26 cellular contexts compared by ENCODE assay signal in genomic region chr12:27981874-27982273, GRCh38. TPM values are rescaled to one million over a fixed set of nuclear protein-coding genes. Genes with fewer than 3 reads are reported as not detected.
DNase-seq lines count a peak whose midpoint lies in the region; ATAC-seq, FAIRE-seq and TF ChIP-seq lines count a peak whose summit lies in the region.
"Had no signal": no experiment of that assay in that cellular context is flagged by ENCODE, and none has a peak within 500 bp of the region (broad histone marks: within the 10 kb centered on the region; RNA-seq: fewer than 3 reads in every experiment).

No MANE protein-coding gene starts in this region.

- H3K27ac Mint-ChIP-seq in MCF 10A (ENCODE audit: low read depth, unreplicated experiment) (no peak overlapping the region), T-cell (no peak overlapping the region)
- H3K27ac Mint-ChIP-seq: activated naive CD8-positive, alpha-beta T cell treated with anti-CD3 and anti-CD28 coated beads, Interleukin-2, amount 50 U/mL, for 24 hours; nephron had no signal

- no peaks in the 10 kb centered on the region for H3K79me2 ChIP-seq in mammary epithelial cell (ENCODE audit: insufficient read depth, low read length)

- no peak overlapping the region for H2AFZ ChIP-seq in mammary epithelial cell (ENCODE audit: low read depth, low read length)

- peaks cover 12% of the 10 kb centered on the region for H3K4me1 Mint-ChIP-seq in MCF 10A (ENCODE audit: insufficient read depth, unreplicated experiment)
- H3K4me1 Mint-ChIP-seq in T-cell = no peaks in the 10 kb centered on the region
- H3K4me1 Mint-ChIP-seq: activated naive CD8-positive, alpha-beta T cell treated with anti-CD3 and anti-CD28 coated beads, Interleukin-2, amount 50 U/mL, for 24 hours; nephron had no signal

- H3K27ac ChIP-seq in mammary epithelial cell (ENCODE audit: insufficient read depth, low read depth, low read length) = peak overlapping the region; percentile 98
- H3K27ac ChIP-seq: BLaER1 treated with 17β-estradiol and CSF1 and Interleukin-3, amounts not matched to agents 10 nM and 100 nM; psoas muscle; testis had no signal

- in situ Hi-C loops in mammary epithelial cell (cut with MboI; ENCODE audit: low sequenced_read_pairs in 2 of 2) = no loop called here

- FAIRE-seq in frontal cortex (lab: Jason Lieb, UNC) = no peak
- FAIRE-seq: GM12892, kidney had no signal

- no peaks in the 10 kb centered on the region for H3K27me3 ChIP-seq in mammary epithelial cell (ENCODE audit: insufficient read depth, low read length)
- H3K27me3 ChIP-seq: testis had no signal

- no peaks in the 10 kb centered on the region for H4K20me1 ChIP-seq in mammary epithelial cell (ENCODE audit: insufficient read depth, low read length)
- H4K20me1 ChIP-seq: BLaER1 treated with 17β-estradiol and CSF1 and Interleukin-3, amounts not matched to agents 10 nM and 100 nM had no signal

- H3K4me3 ChIP-seq in mammary epithelial cell (replicated peaks in 1 of 3; ENCODE audit: insufficient read depth in 1 of 3, low read depth in 2 of 3, low read length in 3 of 3) = no peak overlapping the region
- H3K4me3 ChIP-seq: BLaER1 treated with 17β-estradiol and CSF1 and Interleukin-3, amounts not matched to agents 10 nM and 100 nM; psoas muscle; testis had no signal

- peak overlapping the region; percentile 48 for H3K4me2 ChIP-seq in mammary epithelial cell (ENCODE audit: insufficient read depth, low read depth, low read length)
- H3K4me2 ChIP-seq: BLaER1 treated with 17β-estradiol and CSF1 and Interleukin-3, amounts not matched to agents 10 nM and 100 nM had no signal

- no peak for ATAC-seq in left lobe of liver
- ATAC-seq in HG03460 (IDR thresholded peaks at IDR 0.05; ENCODE audit: unreplicated experiment) = no peak
- ATAC-seq in T-cell (replicated peaks in 1 of 4) = no peak
- ATAC-seq: activated CD4-positive, CD25-positive, alpha-beta regulatory T cell treated with anti-CD3 and anti-CD28 coated beads, Interleukin-2, amount 50 U/mL, for 24 hours; activated naive CD8-positive, alpha-beta T cell treated with anti-CD3 and anti-CD28 coated beads, Interleukin-2, amount 50 U/mL, for 24 hours; psoas muscle had no signal

- dilution Hi-C loops in mammary epithelial cell (cut with HindIII; ENCODE audit: low sequenced_read_pairs) = no loop called here

- H3K9me3 ChIP-seq in mammary epithelial cell (replicated peaks; ENCODE audit: insufficient read depth, low read length) = peaks cover 2% of the 10 kb centered on the region
- H3K9me3 ChIP-seq: BLaER1 treated with 17β-estradiol and CSF1 and Interleukin-3, amounts not matched to agents 10 nM and 100 nM; psoas muscle; testis had no signal

- H3K36me3 Mint-ChIP-seq in MCF 10A (ENCODE audit: insufficient read depth, unreplicated experiment) = no peaks in the 10 kb centered on the region
- no peaks in the 10 kb centered on the region for H3K36me3 Mint-ChIP-seq in T-cell

- no peaks in the 10 kb centered on the region for H3K36me3 ChIP-seq in mammary epithelial cell (ENCODE audit: insufficient read depth, low read length)
- H3K36me3 ChIP-seq: BLaER1 treated with 17β-estradiol and CSF1 and Interleukin-3, amounts not matched to agents 10 nM and 100 nM had no signal

- DNase-seq in mammary epithelial cell (peak; percentile 98), MCF 10A (ENCODE audit: unreplicated experiment) (no peak), T1000 (lab: John Stamatoyannopoulos, UW) (peak; percentile 20), fibroblast of peridontal ligament (ENCODE audit: extremely low read depth) (peak; percentile 19), left lobe of liver (ENCODE audit: low spot score) (no peak), frontal cortex (ENCODE audit: low spot score in 2 of 2) (no peak), T-cell (no peak)
- DNase-seq: 8988T; activated naive CD8-positive, alpha-beta T cell treated with anti-CD3 and anti-CD28 coated beads, Interleukin-2, amount 50 U/mL, for 24 hours; caudate nucleus; KG1; kidney; mesenchymal stem cell; NCI-H1092 treated with DMSO at 0.1 percent for 48 hours; NCI-H2081; NCI-H510A treated with DMSO at 0.1 percent for 48 hours; psoas muscle; SIG-M5; stimulated activated CD4-positive, alpha-beta T cell treated with anti-CD3 and anti-CD28 coated beads, Interleukin-12 subunit alpha, Interleukin-12 subunit beta, amount 100 ng/mL, for 4 hours; testis had no signal

- peaks cover 28% of the 10 kb centered on the region for H3K4me1 ChIP-seq in mammary epithelial cell (ENCODE audit: insufficient read depth, low read length)
- H3K4me1 ChIP-seq: BLaER1 treated with 17β-estradiol and CSF1 and Interleukin-3, amounts not matched to agents 10 nM and 100 nM; psoas muscle; testis had no signal

- peak overlapping the region; percentile 84 for H3K9ac ChIP-seq in mammary epithelial cell (ENCODE audit: insufficient read depth, low read length)
- H3K9ac ChIP-seq: BLaER1 treated with 17β-estradiol and CSF1 and Interleukin-3, amounts not matched to agents 10 nM and 100 nM had no signal

- TF ChIP-seq CTCF in mammary epithelial cell (conservative IDR thresholded peaks at IDR 0.05 in 1 of 2, IDR thresholded peaks at IDR 0.05 in 1 of 2; ENCODE audit: extremely low read depth in 1 of 2, insufficient read depth in 1 of 2, low read depth in 1 of 2, low read length in 2 of 2) (no peak), MCF 10A (IDR thresholded peaks at IDR 0.05; ENCODE audit: unreplicated experiment) (no peak)

- CTCF ChIA-PET in mammary epithelial cell (lab: Charles Lee; ENCODE audit: low non-redundant PET) = no interaction called here
- CTCF ChIA-PET in MCF 10A (lab: Yijun Ruan, JAX) = interaction anchor here (0.6 kb wide), 1 partner anchor 1060 kb away, joined by 3 read pairs; no protein-coding TSS in a partner anchor
- CTCF ChIA-PET in T-cell (lab: Charles Lee) = no interaction called here

- H3K27me3 Mint-ChIP-seq in MCF 10A (ENCODE audit: insufficient read depth, unreplicated experiment) (no peaks in the 10 kb centered on the region), T-cell (peaks cover 43 to 57% of the 10 kb centered on the region in 2 donors)

- H3K9me3 Mint-ChIP-seq in MCF 10A (ENCODE audit: unreplicated experiment) (no peaks in the 10 kb centered on the region), T-cell (no peaks in the 10 kb centered on the region)
- H3K9me3 Mint-ChIP-seq: activated naive CD8-positive, alpha-beta T cell treated with anti-CD3 and anti-CD28 coated beads, Interleukin-2, amount 50 U/mL, for 24 hours had no signal

- intact Hi-C loops in mammary epithelial cell (cut with micrococcal nuclease) = loop anchor here (1.0 kb wide), 3 partner anchors 17 to 148 kb away; no protein-coding TSS in a partner anchor
- intact Hi-C loops in MCF 10A (cut with micrococcal nuclease) = no loop called here

- POLR2A ChIA-PET in MCF 10A (lab: Yijun Ruan, JAX) (interaction anchor here (0.5 to 0.6 kb wide), 2 partner anchors 15 to 1725 kb away, joined by 3 read pairs; no protein-coding TSS in a partner anchor), T-cell (lab: Charles Lee) (no interaction called here)

- BruUV-seq in mammary epithelial cell (replicated peaks; lab: Mats Ljungman, UMichigan) (no TSS peak), MCF 10A (replicated peaks; lab: Mats Ljungman, UMichigan) (no TSS peak)

- H3K4me3 Mint-ChIP-seq in MCF 10A (ENCODE audit: unreplicated experiment) (no peak overlapping the region), T-cell (no peak overlapping the region)
- H3K4me3 Mint-ChIP-seq: activated naive CD8-positive, alpha-beta T cell treated with anti-CD3 and anti-CD28 coated beads, Interleukin-2, amount 50 U/mL, for 24 hours; nephron had no signal

- 5% methylated on average over 2 of the region's 2 CpGs for WGBS in mammary epithelial cell (ENCODE audit: low coverage, missing lambda C conversion rate)

RNA-seq across cellular contexts. Expression of gene PTHLH, which starts 9.3 kb away (rescaled TPM):
- 100 to 1,000 TPM; 106 to 200 TPM for total RNA-seq in mammary epithelial cell
- polyA plus RNA-seq in mammary epithelial cell = 246 TPM
- 133 TPM for polyA minus RNA-seq in mammary epithelial cell
- 3.8 and 5.4 TPM in 2 replicates for total RNA-seq in MCF 10A (2022)
- total RNA-seq in left lobe of liver = 0.10 TPM
- total RNA-seq in frontal cortex = not detected
- total RNA-seq in T-cell = not detected
- total RNA-seq: T-helper 2 cell treated with Interferon-gamma antibody and Interleukin-4, amounts not matched to agents 100 ng/mL and 5 ng/mL, for 36 hours had no signal

Comparison
In these comparisons a context has a peak if more than half of its experiments do, and no peak if none do; other contexts are left out.
1. DNase-seq: peak in mammary epithelial cell (single experiment), T1000 (single experiment) and fibroblast of peridontal ligament (single experiment); none in MCF 10A (single experiment), left lobe of liver (single experiment), frontal cortex (0 of 2) and T-cell (0 of 34).
2. RNA of gene PTHLH, which starts 9.3 kb away (total RNA-seq): 106 to 200 TPM in mammary epithelial cell; 3.8 to 5.4 TPM in MCF 10A, 0.10 TPM in left lobe of liver (single experiment), not detected in frontal cortex (single experiment) and not detected in T-cell; every median in the first group is over 10 times any median in the second.